8 cellular contexts compared by ENCODE assay signal in genomic region chr2:174337337-174338154, GRCh38. TPM values are rescaled to one million over a fixed set of nuclear protein-coding genes. Genes with fewer than 3 reads are reported as not detected.
DNase-seq lines count a peak whose midpoint lies in the region; ATAC-seq, FAIRE-seq and TF ChIP-seq lines count a peak whose summit lies in the region.

No MANE protein-coding gene starts in this region.

- H3K27me3 ChIP-seq in KMS-11 (ENCODE audit: insufficient read depth, low read depth), result peaks cover 64% of the 10 kb centered on the region

- peaks cover 48% of the 10 kb centered on the region for H3K27me3 Mint-ChIP-seq in activated naive CD4-positive, alpha-beta T cell treated with anti-CD3 and anti-CD28 coated beads, Interleukin-2, amount 50 U/mL, for 24 hours

- H3K36me3 Mint-ChIP-seq in activated naive CD4-positive, alpha-beta T cell treated with anti-CD3 and anti-CD28 coated beads, Interleukin-2, amount 50 U/mL, for 24 hours, result no peaks in the 10 kb centered on the region

- intact Hi-C loops in Right ventricle myocardium inferior (cut with DNase I) (no loop called here), cardiac septum (cut with DNase I) (no loop called here), kidney (cut with DNase I) (no loop called here)

- no peaks in the 10 kb centered on the region for H3K36me3 ChIP-seq in KMS-11 (ENCODE audit: insufficient read depth)
- no peaks in the 10 kb centered on the region for H3K36me3 ChIP-seq in kidney (ENCODE audit: control insufficient read depth in 1 of 2, insufficient read depth in 2 of 2, low read length in 2 of 2)

- peak overlapping the region; percentile 86 for H3K4me2 ChIP-seq in KMS-11

- H3K9me3 Mint-ChIP-seq in activated naive CD4-positive, alpha-beta T cell treated with anti-CD3 and anti-CD28 coated beads, Interleukin-2, amount 50 U/mL, for 24 hours, result no peaks in the 10 kb centered on the region

- H4K20me1 ChIP-seq in KMS-11 (ENCODE audit: insufficient read depth), result peaks cover 5% of the 10 kb centered on the region; the same call in 1 of the 2 replicates

- TF ChIP-seq CTCF in KMS-11 (conservative IDR thresholded peaks at IDR 0.05; ENCODE audit: low read depth, low read length) (no peak), kidney (IDR thresholded peaks at IDR 0.05; ENCODE audit: borderline replicate concordance, extremely low read depth, insufficient read depth) (no peak)

- H3K4me1 ChIP-seq in KMS-11 (ENCODE audit: low read depth, poor library complexity, severe bottlenecking) (peaks cover 28% of the 10 kb centered on the region), kidney (ENCODE audit: control insufficient read depth in 1 of 2, insufficient read depth in 1 of 2, low read depth in 1 of 2, low read length in 2 of 2) (peaks cover 5 to 11% of the 10 kb centered on the region in 2 donors)

- H2AFZ ChIP-seq in KMS-11 (ENCODE audit: low read depth), result peak overlapping the region; percentile 68

- H3K27ac Mint-ChIP-seq in activated naive CD4-positive, alpha-beta T cell treated with anti-CD3 and anti-CD28 coated beads, Interleukin-2, amount 50 U/mL, for 24 hours, result peak overlapping the region; percentile 90

- H3K9me3 ChIP-seq in kidney (ENCODE audit: control insufficient read depth in 1 of 2, low read length in 2 of 2), result no peaks in the 10 kb centered on the region

- H3K4me3 ChIP-seq in KMS-11 (IDR thresholded peaks at IDR 0.05; ENCODE audit: insufficient read depth, low read depth, low read length) (peak overlapping the region; percentile 85), kidney (ENCODE audit: low read length in 2 of 2) (no peak overlapping the region)

- DNase-seq in Right ventricle myocardium inferior (ENCODE audit: missing footprints), result peak; percentile 59
- no peak for DNase-seq in cardiac septum (ENCODE audit: low spot score)
- peak; percentile 49 for DNase-seq in kidney
- no peak for DNase-seq in putamen (ENCODE audit: low spot score)

- H3K27ac ChIP-seq in KMS-11 (no peak overlapping the region), kidney (ENCODE audit: low read depth in 2 of 2, low read length in 2 of 2) (no peak overlapping the region)

- FAIRE-seq in kidney (lab: Jason Lieb, UNC), result no peak

- H3K9ac ChIP-seq in KMS-11, result no peak overlapping the region
- H3K9ac ChIP-seq in kidney (ENCODE audit: low read length in 2 of 2), result no peak overlapping the region

- ATAC-seq in Right ventricle myocardium inferior, result no peak
- no peak for ATAC-seq in HG02973 (IDR thresholded peaks at IDR 0.05; ENCODE audit: unreplicated experiment)
- ATAC-seq in HG02642 (IDR thresholded peaks at IDR 0.05; ENCODE audit: poor library complexity, unreplicated experiment), result no peak

- no peaks in the 10 kb centered on the region for H3K79me2 ChIP-seq in KMS-11 (ENCODE audit: insufficient read depth, low read depth)

- H3K4me3 Mint-ChIP-seq in activated naive CD4-positive, alpha-beta T cell treated with anti-CD3 and anti-CD28 coated beads, Interleukin-2, amount 50 U/mL, for 24 hours, result peak overlapping the region; percentile 81

- peaks cover 49% of the 10 kb centered on the region for H3K4me1 Mint-ChIP-seq in activated naive CD4-positive, alpha-beta T cell treated with anti-CD3 and anti-CD28 coated beads, Interleukin-2, amount 50 U/mL, for 24 hours

RNA-seq across cellular contexts. Expression of gene SP9, which starts 2.8 kb away (rescaled TPM):
- total RNA-seq in Right ventricle myocardium inferior (not detected), cardiac septum (not detected), kidney (not detected)
- not detected for polyA plus RNA-seq in kidney (ENCODE audit: insufficient read depth, low read depth, low replicate concordance)

RNA-seq across cellular contexts. Expression of gene SCRN3, which starts 58.0 kb away (rescaled TPM):
- total RNA-seq in Right ventricle myocardium inferior (42.6 TPM), cardiac septum (39.4 TPM), kidney (29.0 TPM)
- 13.7 TPM for polyA plus RNA-seq in kidney (ENCODE audit: insufficient read depth, low read depth, low replicate concordance)

Comparison
In these comparisons a context has a peak if more than half of its experiments do, and no peak if none do; other contexts are left out.
1. DNase-seq: peak in Right ventricle myocardium inferior (single experiment) and kidney (single experiment); none in cardiac septum (single experiment) and putamen (single experiment).